Comparison of ENCODE assay signal across 8 cellular contexts in the genomic region with DNA sequence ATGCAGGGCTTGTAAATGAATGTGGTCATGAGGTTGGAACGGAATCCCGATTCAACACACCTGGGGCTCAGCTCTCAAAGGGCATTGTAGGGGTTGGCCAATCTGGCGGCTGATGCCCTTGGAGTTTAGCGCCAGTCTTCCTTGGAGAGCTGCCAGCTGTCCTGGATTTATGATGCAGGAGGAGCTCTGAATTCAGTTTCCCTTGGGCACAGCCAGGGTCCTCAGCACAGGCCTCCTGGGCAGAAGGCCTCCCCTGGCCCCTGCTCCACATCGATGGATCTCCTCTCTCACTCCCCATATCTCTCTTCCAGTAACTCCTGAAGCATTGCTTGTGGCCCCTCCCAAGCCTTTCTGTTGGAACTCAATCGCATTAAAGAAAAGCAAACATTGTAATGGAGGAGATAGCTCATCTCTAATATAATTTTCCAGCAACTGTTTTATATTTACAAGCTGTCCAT. TPM values are rescaled to one million over a fixed set of nuclear protein-coding genes. Genes with fewer than 3 reads are reported as not detected.
DNase-seq lines count a peak whose midpoint lies in the region; ATAC-seq and TF ChIP-seq lines count a peak whose summit lies in the region.

No MANE protein-coding gene starts in this region.

- H3K27me3 Mint-ChIP-seq in CD14-positive monocyte (ENCODE audit: low read depth in 3 of 3): peaks cover 23 to 38% (median 26%) of the 10 kb centered on the region in 3 donors

- no peak overlapping the region for H3K9ac ChIP-seq in IMR-90 (ENCODE audit: low read depth, low read length)

- H3K4me1 Mint-ChIP-seq in CD14-positive monocyte: peaks cover 19% of the 10 kb centered on the region

- no peaks in the 10 kb centered on the region for H3K9me3 ChIP-seq in IMR-90 (ENCODE audit: control insufficient read depth, insufficient read depth, low read length)
- H3K9me3 ChIP-seq in Peyer's patch: no peaks in the 10 kb centered on the region

- H3K27ac ChIP-seq in IMR-90 (ENCODE audit: insufficient read depth, low read length) (no peak overlapping the region), Peyer's patch (peak overlapping the region in 3 of 4 donors; percentile 82 to 89 (median 88))

- H4K91ac ChIP-seq in IMR-90 (ENCODE audit: insufficient read depth, low read depth, low read length): no peak overlapping the region; the same call in 1 of the 2 replicates

- peaks cover 14% of the 10 kb centered on the region for H3K9me1 ChIP-seq in IMR-90 (ENCODE audit: insufficient read depth, low read length)

- peak overlapping the region; percentile 31; the same call in 1 of the 2 replicates for H3K4ac ChIP-seq in IMR-90 (ENCODE audit: low read depth, low read length)

- 0 out of 2 replicates have a peak overlapping the region, but pooled peaks have one; percentile 76 for H2BK120ac ChIP-seq in IMR-90 (ENCODE audit: low read depth, low read length)

- no peak for TF ChIP-seq POLR2A in IMR-90 (IDR thresholded peaks at IDR 0.05; ENCODE audit: low read depth, low read length)
- no peak for TF ChIP-seq POLR2A in Peyer's patch (IDR thresholded peaks at IDR 0.05)

- peaks cover 0 to 2% (median 0%) of the 10 kb centered on the region in 7 donors for H3K9me3 Mint-ChIP-seq in CD14-positive monocyte

- H3K36me3 ChIP-seq in IMR-90 (ENCODE audit: control insufficient read depth, insufficient read depth, low read length) (no peaks in the 10 kb centered on the region), Peyer's patch (no peaks in the 10 kb centered on the region)

- H2BK15ac ChIP-seq in IMR-90 (ENCODE audit: low read depth, low read length): peak overlapping the region; percentile 13; the same call in 1 of the 3 replicates

- H2BK5ac ChIP-seq in IMR-90 (ENCODE audit: low read depth, low read length, poor library complexity, severe bottlenecking): no peak overlapping the region

- H3K4me3 ChIP-seq in IMR-90 (ENCODE audit: insufficient read depth, low read depth, low read length) (no peak overlapping the region), Peyer's patch (no peak overlapping the region)

- intact Hi-C loops in CD14-positive monocyte (cut with micrococcal nuclease) (loop anchor here (5.0 to 10.0 kb wide), 3 partner anchors 41 to 266 kb away; partner anchors contain the start of genes AIMP2 (in 1 of the 2) and PMS2 (in 1 of the 2)), IMR-90 (cut with micrococcal nuclease) (loop anchor here (5.0 kb wide), 1 partner anchor 96 kb away; no protein-coding TSS in a partner anchor), left colon (cut with DNase I, micrococcal nuclease) (no loop called here)

- H3K27me3 ChIP-seq in IMR-90 (ENCODE audit: control insufficient read depth, insufficient read depth, low read length) (no peaks in the 10 kb centered on the region), Peyer's patch (no peaks in the 10 kb centered on the region)

- peaks cover 24 to 36% of the 10 kb centered on the region in 2 experiments for H3K79me1 ChIP-seq in IMR-90 (ENCODE audit: low read depth in 1 of 2, low read length in 2 of 2)

- H4K5ac ChIP-seq in IMR-90 (ENCODE audit: low read depth, low read length): no peak overlapping the region

- CTCF ChIA-PET in IMR-90 (lab: Yijun Ruan, JAX): interaction anchor here (0.6 kb wide), 1 partner anchor 113 kb away, joined by 3 read pairs; no protein-coding TSS in a partner anchor

- peak overlapping the region; percentile 80 to 93 for H3K4me3 Mint-ChIP-seq in CD14-positive monocyte

- no peak for DNase-seq in CD14-positive monocyte (ENCODE audit: low spot score)
- DNase-seq in IMR-90: no peak
- peak; percentile 22 to 82 (median 80) for DNase-seq in Peyer's patch
- peak; percentile 82 to 85 for DNase-seq in left colon
- DNase-seq in KBM-7: no peak
- no peak for DNase-seq in AML-193 (lab: John Stamatoyannopoulos, UW)
- DNase-seq in mucosa of gallbladder (ENCODE audit: low spot score): no peak

- H3K4me1 ChIP-seq in IMR-90 (ENCODE audit: control insufficient read depth, insufficient read depth, low read length) (peaks cover 14% of the 10 kb centered on the region), Peyer's patch (peaks cover 0 to 43% (median 5%) of the 10 kb centered on the region in 4 donors)

- H3K27ac Mint-ChIP-seq in CD14-positive monocyte: peak overlapping the region in 1 of 7 donors; percentile 54

- H2AK9ac ChIP-seq in IMR-90 (replicated peaks; ENCODE audit: low read depth, low read length, poor library complexity): no peak overlapping the region

- H3K23ac ChIP-seq in IMR-90 (ENCODE audit: low read depth, low read length): no peak overlapping the region

- POLR2A ChIA-PET in IMR-90 (lab: Charles Lee; ENCODE audit: unreplicated experiment): no interaction called here

- TF ChIP-seq RAD21 in IMR-90 (IDR thresholded peaks at IDR 0.05; ENCODE audit: low read length): no peak

- no peak overlapping the region for H3K4me2 ChIP-seq in IMR-90 (ENCODE audit: low read depth, low read length)

- BruUV-seq in IMR-90 (replicated peaks; lab: Mats Ljungman, UMichigan): no TSS peak

- ATAC-seq in IMR-90 (ENCODE audit: low read depth): no peak
- peak; percentile 69 for ATAC-seq in left colon
- ATAC-seq in HG03175 (IDR thresholded peaks at IDR 0.05; ENCODE audit: unreplicated experiment): no peak

- H3K18ac ChIP-seq in IMR-90 (ENCODE audit: low read depth, low read length): no peak overlapping the region

- 100% methylated on average over 1 of the region's 6 CpGs; no CpG with 5 or more reads in 1 of the 2 experiments for WGBS in IMR-90 (ENCODE audit: extremely low coverage in 2 of 2, insufficient read length in 1 of 2), 2 experiments

- peaks cover 25% of the 10 kb centered on the region; the same call in 1 of the 2 replicates for H4K20me1 ChIP-seq in IMR-90 (ENCODE audit: insufficient read depth, low read length)

- peak overlapping the region; percentile 69 for H2AK5ac ChIP-seq in IMR-90 (ENCODE audit: low read depth, low read length)

- dilution Hi-C loops in IMR-90 (cut with HindIII; ENCODE audit: low sequenced_read_pairs, unreplicated experiment): no loop called here

- peaks cover 7 to 14% of the 10 kb centered on the region in 2 donors for H3K36me3 Mint-ChIP-seq in CD14-positive monocyte

- H3K14ac ChIP-seq in IMR-90 (replicated peaks; ENCODE audit: low read depth, low read length): no peak overlapping the region

- peak overlapping the region; percentile 58 for H2BK20ac ChIP-seq in IMR-90 (ENCODE audit: low read depth, low read length)

- no peak for TF ChIP-seq CTCF in CD14-positive monocyte (IDR thresholded peaks at IDR 0.05)
- TF ChIP-seq CTCF in IMR-90 (conservative IDR thresholded peaks at IDR 0.05; ENCODE audit: low read depth, low read length): no peak
- TF ChIP-seq CTCF in Peyer's patch (IDR thresholded peaks at IDR 0.05): no peak

- in situ Hi-C loops in IMR-90 (cut with MboI; ENCODE audit: low sequenced_read_pairs): no loop called here
- in situ Hi-C loops in KBM-7 (cut with MboI; ENCODE audit: low pct_unique_long_range_greater_than_20kb, low sequenced_read_pairs): no loop called here

- H2AFZ ChIP-seq in IMR-90 (replicated peaks; ENCODE audit: low read length, poor library complexity): peak overlapping the region; percentile 52

- no peak overlapping the region for H3K56ac ChIP-seq in IMR-90 (ENCODE audit: extremely low read depth, insufficient read depth, low read length)

- H4K8ac ChIP-seq in IMR-90 (ENCODE audit: low read depth in 2 of 2, low read length in 2 of 2): no peak overlapping the region; a peak in 1 of 4 replicates

TF ChIP-seq in IMR-90, 13 proteins besides CTCF, POLR2A, EP300 and RAD21:
- TF ChIP-seq RCOR1 (IDR thresholded peaks at IDR 0.05; ENCODE audit: insufficient replicate concordance, low read length) (no peak), MAZ (IDR thresholded peaks at IDR 0.05; ENCODE audit: borderline replicate concordance, low read depth, low read length) (no peak), USF2 (IDR thresholded peaks at IDR 0.05; ENCODE audit: low read depth, low read length) (no peak), CHD1 (IDR thresholded peaks at IDR 0.05; ENCODE audit: low read depth, low read length) (no peak), BHLHE40 (IDR thresholded peaks at IDR 0.05; ENCODE audit: low read depth, low read length) (no peak), MXI1 (IDR thresholded peaks at IDR 0.05; ENCODE audit: borderline replicate concordance, low read depth, low read length) (no peak), MAFK (IDR thresholded peaks at IDR 0.05; ENCODE audit: low read depth, low read length) (no peak), FOS (IDR thresholded peaks at IDR 0.05; ENCODE audit: low read depth, low read length) (no peak), RFX5 (IDR thresholded peaks at IDR 0.05; ENCODE audit: low read depth, low read length) (no peak), CEBPB (IDR thresholded peaks at IDR 0.05; ENCODE audit: low read depth, low read length) (no peak), NFE2L2 (IDR thresholded peaks at IDR 0.05; ENCODE audit: low read depth, low read length) (no peak), SMC3 (IDR thresholded peaks at IDR 0.05; ENCODE audit: low read depth, low read length) (no peak)
- TF ChIP-seq, protein P1, sequence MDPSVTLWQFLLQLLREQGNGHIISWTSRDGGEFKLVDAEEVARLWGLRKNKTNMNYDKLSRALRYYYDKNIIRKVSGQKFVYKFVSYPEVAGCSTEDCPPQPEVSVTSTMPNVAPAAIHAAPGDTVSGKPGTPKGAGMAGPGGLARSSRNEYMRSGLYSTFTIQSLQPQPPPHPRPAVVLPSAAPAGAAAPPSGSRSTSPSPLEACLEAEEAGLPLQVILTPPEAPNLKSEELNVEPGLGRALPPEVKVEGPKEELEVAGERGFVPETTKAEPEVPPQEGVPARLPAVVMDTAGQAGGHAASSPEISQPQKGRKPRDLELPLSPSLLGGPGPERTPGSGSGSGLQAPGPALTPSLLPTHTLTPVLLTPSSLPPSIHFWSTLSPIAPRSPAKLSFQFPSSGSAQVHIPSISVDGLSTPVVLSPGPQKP (IDR thresholded peaks at IDR 0.05; ENCODE audit: borderline replicate concordance, low read depth, low read length): no peak

RNA-seq across cellular contexts. Expression of gene CYTH3, which starts 1.0 kb away (rescaled TPM):
- 1 to 10 TPM; 1.3 to 1.4 TPM for polyA plus RNA-seq in CD14-positive monocyte
- 14.2 TPM in 2 replicates for total RNA-seq in IMR-90 (2012; rRNA removed)
- 34.5 and 34.8 TPM in 2 replicates for polyA plus RNA-seq in IMR-90 (2012; rRNA removed)
- polyA plus RNA-seq in IMR-90 (2012; cell fraction: cytosol; rRNA removed): 13.5 and 24.2 TPM in 2 replicates
- 74.6 and 95.8 TPM in 2 replicates for polyA plus RNA-seq in IMR-90 (2012; cell fraction: nucleus; rRNA removed; ENCODE audit: low replicate concordance)
- 10 to 100 TPM; 19.0 to 70.7 (median 45.6) TPM for total RNA-seq in Peyer's patch
- total RNA-seq in left colon: 10 to 100 TPM; 12.8 to 13.2 TPM
- total RNA-seq in mucosa of gallbladder: 29.8 TPM

Comparison
In these comparisons a context has a peak if more than half of its experiments do, and no peak if none do; other contexts are left out.
1. DNase-seq: peak in Peyer's patch (3 of 3) and left colon (2 of 2); none in CD14-positive monocyte (single experiment), IMR-90 (single experiment), KBM-7 (single experiment), AML-193 (0 of 2) and mucosa of gallbladder (single experiment).
2. intact Hi-C loops: an anchor here in CD14-positive monocyte (5.0 to 10.0 kb wide) and IMR-90 (5.0 kb wide); none called in left colon.